20 cellular contexts compared by ENCODE assay signal in genomic region chr7:135690566-135690965, GRCh38. TPM values are rescaled to one million over a fixed set of nuclear protein-coding genes. Genes with fewer than 3 reads are reported as not detected.
DNase-seq lines count a peak whose midpoint lies in the region; ATAC-seq and TF ChIP-seq lines count a peak whose summit lies in the region.
"Had no signal": no experiment of that assay in that cellular context is flagged by ENCODE, and none has a peak within 500 bp of the region (broad histone marks: within the 10 kb centered on the region; RNA-seq: fewer than 3 reads in every experiment).

No MANE protein-coding gene starts in this region.

- H3K14ac ChIP-seq in IMR-90 (replicated peaks; ENCODE audit: low read depth, low read length) = peak overlapping the region; percentile 85; the same call in 1 of the 2 replicates

- TF ChIP-seq CTCF in IMR-90 (conservative IDR thresholded peaks at IDR 0.05; ENCODE audit: low read depth, low read length) (no peak), brain microvascular endothelial cell (IDR thresholded peaks at IDR 0.05; ENCODE audit: low read depth, low read length, missing control alignments) (no peak), esophagus muscularis mucosa (IDR thresholded peaks at IDR 0.05) (no peak), breast epithelium (IDR thresholded peaks at IDR 0.05) (no peak)

- in situ Hi-C loops in IMR-90 (cut with MboI; ENCODE audit: low sequenced_read_pairs) (no loop called here), brain microvascular endothelial cell (cut with HindIII; ENCODE audit: low pct_ligation_motif_present, low sequenced_read_pairs) (no loop called here)

- DNase-seq in IMR-90 = peak; percentile 72
- DNase-seq in brain microvascular endothelial cell = peak; percentile 34
- peak; percentile 61 for DNase-seq in kidney tubule cell (ENCODE audit: low spot score)
- DNase-seq in esophagus muscularis mucosa (ENCODE audit: extremely low spot score) = no peak
- no peak for DNase-seq in caudate nucleus (lab: John Stamatoyannopoulos, UW)
- no peak for DNase-seq in breast epithelium (ENCODE audit: low spot score in 2 of 2)
- DNase-seq: activated CD4-positive, alpha-beta memory T cell treated with anti-CD3 and anti-CD28 coated beads for 36 hours; activated T-cell treated with anti-CD3 and anti-CD28 coated beads, Interleukin-2, amount 50 U/mL, for 4 hours; central memory CD4-positive, alpha-beta T cell; DMS153; endodermal cell; H7; NCI-H146; stimulated activated CD4-positive, alpha-beta T cell treated with anti-CD3 and anti-CD28 coated beads, Interleukin-4, amount 100 ng/mL, for 24 hours; thyroid gland had no signal

- no peak overlapping the region for H3K27ac Mint-ChIP-seq in stimulated activated memory B cell treated with anti-CD40 and anti-IgM and Interleukin-4, amounts not matched to agents 10 μg/mL and 1 μg/mL and 100 μg/mL, for 72 hours
- H3K27ac Mint-ChIP-seq: activated CD4-positive, alpha-beta memory T cell treated with anti-CD3 and anti-CD28 coated beads for 36 hours; activated naive CD4-positive, alpha-beta T cell treated with anti-CD3 and anti-CD28 coated beads, Interleukin-2, amount 50 U/mL, for 72 hours; endodermal cell had no signal

- peak overlapping the region; percentile 55; the same call in 1 of the 2 replicates for H3K4ac ChIP-seq in IMR-90 (ENCODE audit: low read depth, low read length)

- POLR2A ChIA-PET in IMR-90 (lab: Charles Lee; ENCODE audit: unreplicated experiment) = no interaction called here

- no peak overlapping the region for H3K4me3 Mint-ChIP-seq in stimulated activated memory B cell treated with anti-CD40 and anti-IgM and Interleukin-4, amounts not matched to agents 10 μg/mL and 1 μg/mL and 100 μg/mL, for 72 hours
- H3K4me3 Mint-ChIP-seq: activated CD4-positive, alpha-beta memory T cell treated with anti-CD3 and anti-CD28 coated beads for 36 hours; activated T-cell treated with anti-CD3 and anti-CD28 coated beads, Interleukin-2, amount 50 U/mL, for 4 hours; endodermal cell had no signal

- H3K9me3 ChIP-seq in IMR-90 (ENCODE audit: control insufficient read depth, insufficient read depth, low read length) (no peaks in the 10 kb centered on the region), esophagus muscularis mucosa (no peaks in the 10 kb centered on the region), breast epithelium (no peaks in the 10 kb centered on the region)
- H3K9me3 ChIP-seq: gastroesophageal sphincter, thyroid gland had no signal

- H2AK9ac ChIP-seq in IMR-90 (replicated peaks; ENCODE audit: low read depth, low read length, poor library complexity) = peak overlapping the region; percentile 93

- no peaks in the 10 kb centered on the region for H4K20me1 ChIP-seq in IMR-90 (ENCODE audit: insufficient read depth, low read length)

- H3K27ac ChIP-seq in IMR-90 (ENCODE audit: insufficient read depth, low read length) (no peak overlapping the region), brain microvascular endothelial cell (peak overlapping the region; percentile 22), esophagus muscularis mucosa (replicated peaks in 1 of 4) (no peak overlapping the region), caudate nucleus (ENCODE audit: low read depth, low read length) (no peak overlapping the region), breast epithelium (no peak overlapping the region)
- H3K27ac ChIP-seq: C4-2B, gastroesophageal sphincter, thyroid gland had no signal

- ATAC-seq in IMR-90 (ENCODE audit: low read depth) = peak; percentile 72
- no peak for ATAC-seq in stimulated activated memory B cell treated with anti-CD40 and anti-IgM and Interleukin-4, amounts not matched to agents 10 μg/mL and 1 μg/mL and 100 μg/mL, for 72 hours
- ATAC-seq: activated naive CD4-positive, alpha-beta T cell treated with anti-CD3 and anti-CD28 coated beads, Interleukin-2, amount 50 U/mL, for 72 hours; activated T-cell treated with anti-CD3 and anti-CD28 coated beads, Interleukin-2, amount 50 U/mL, for 4 hours; gastroesophageal sphincter had no signal

- H2BK120ac ChIP-seq in IMR-90 (ENCODE audit: low read depth, low read length) = peak overlapping the region; percentile 71

- dilution Hi-C loops in IMR-90 (cut with HindIII; ENCODE audit: low sequenced_read_pairs, unreplicated experiment) = no loop called here

- CTCF ChIA-PET in IMR-90 (lab: Yijun Ruan, JAX) = interaction anchor here (0.6 to 0.7 kb wide), 2 partner anchors 28 to 109 kb away, joined by 3 to 4 read pairs; partner anchors contain the start of gene STMP1

- H2BK15ac ChIP-seq in IMR-90 (ENCODE audit: low read depth, low read length) = peak overlapping the region; percentile 88; the same call in 1 of the 3 replicates

- 83% methylated on average over 1 of the region's 3 CpGs; no CpG with 5 or more reads in 1 of the 2 experiments for WGBS in IMR-90 (ENCODE audit: extremely low coverage in 2 of 2, insufficient read length in 1 of 2), 2 experiments
- 100% methylated on average over 3 of the region's 3 CpGs for WGBS in esophagus muscularis mucosa

- no peaks in the 10 kb centered on the region for H3K4me1 Mint-ChIP-seq in stimulated activated memory B cell treated with anti-CD40 and anti-IgM and Interleukin-4, amounts not matched to agents 10 μg/mL and 1 μg/mL and 100 μg/mL, for 72 hours
- H3K4me1 Mint-ChIP-seq: endodermal cell had no signal

- H2BK20ac ChIP-seq in IMR-90 (ENCODE audit: low read depth, low read length) = 0 out of 2 replicates have a peak overlapping the region, but pooled peaks have one; percentile 62

- no peak overlapping the region for H3K4me3 ChIP-seq in IMR-90 (ENCODE audit: insufficient read depth, low read depth, low read length)
- no peak overlapping the region for H3K4me3 ChIP-seq in brain microvascular endothelial cell (ENCODE audit: low read depth, low read length)
- no peak overlapping the region for H3K4me3 ChIP-seq in esophagus muscularis mucosa
- H3K4me3 ChIP-seq in breast epithelium = no peak overlapping the region
- H3K4me3 ChIP-seq: gastroesophageal sphincter, skin epidermis, thyroid gland had no signal

- no peak for TF ChIP-seq RAD21 in IMR-90 (IDR thresholded peaks at IDR 0.05; ENCODE audit: low read length)

- TF ChIP-seq EP300 in esophagus muscularis mucosa (IDR thresholded peaks at IDR 0.05) = no peak

- intact Hi-C loops in IMR-90 (cut with micrococcal nuclease) = no loop called here
- intact Hi-C loops in esophagus muscularis mucosa (cut with DNase I) = no loop called here
- intact Hi-C loops in breast epithelium (cut with DNase I; ENCODE audit: low total_unique reads) = no loop called here

- peak overlapping the region in 1 of 2 experiments; percentile 59; a peak in 1 of 4 replicates for H4K8ac ChIP-seq in IMR-90 (ENCODE audit: low read depth in 2 of 2, low read length in 2 of 2)

- BruUV-seq in IMR-90 (replicated peaks; lab: Mats Ljungman, UMichigan) = no TSS peak

- no peak overlapping the region for H3K9ac ChIP-seq in IMR-90 (ENCODE audit: low read depth, low read length)

- peaks cover 2% of the 10 kb centered on the region for H3K36me3 ChIP-seq in IMR-90 (ENCODE audit: control insufficient read depth, insufficient read depth, low read length)
- H3K36me3 ChIP-seq in brain microvascular endothelial cell (replicated peaks) = no peaks in the 10 kb centered on the region
- peaks cover 0 to 60% (median 36%) of the 10 kb centered on the region in 4 donors for H3K36me3 ChIP-seq in esophagus muscularis mucosa
- no peaks in the 10 kb centered on the region for H3K36me3 ChIP-seq in breast epithelium

- H3K79me1 ChIP-seq in IMR-90 (ENCODE audit: low read depth in 1 of 2, low read length in 2 of 2) = peaks cover 5 to 26% of the 10 kb centered on the region in 2 experiments; a peak in 3 of 4 replicates

- peaks cover 2% of the 10 kb centered on the region for H3K4me1 ChIP-seq in IMR-90 (ENCODE audit: control insufficient read depth, insufficient read depth, low read length)
- H3K4me1 ChIP-seq in esophagus muscularis mucosa = no peaks in the 10 kb centered on the region
- no peaks in the 10 kb centered on the region for H3K4me1 ChIP-seq in breast epithelium
- H3K4me1 ChIP-seq: gastroesophageal sphincter had no signal

- no peak overlapping the region for H4K5ac ChIP-seq in IMR-90 (ENCODE audit: low read depth, low read length)

- H3K27me3 Mint-ChIP-seq in stimulated activated memory B cell treated with anti-CD40 and anti-IgM and Interleukin-4, amounts not matched to agents 10 μg/mL and 1 μg/mL and 100 μg/mL, for 72 hours = no peaks in the 10 kb centered on the region
- H3K27me3 Mint-ChIP-seq: activated CD4-positive, alpha-beta memory T cell treated with anti-CD3 and anti-CD28 coated beads for 36 hours had no signal

- peaks cover 47% of the 10 kb centered on the region for H3K36me3 Mint-ChIP-seq in stimulated activated memory B cell treated with anti-CD40 and anti-IgM and Interleukin-4, amounts not matched to agents 10 μg/mL and 1 μg/mL and 100 μg/mL, for 72 hours
- H3K36me3 Mint-ChIP-seq: activated naive CD4-positive, alpha-beta T cell treated with anti-CD3 and anti-CD28 coated beads, Interleukin-2, amount 50 U/mL, for 72 hours had no signal

- H3K27me3 ChIP-seq in IMR-90 (ENCODE audit: control insufficient read depth, insufficient read depth, low read length) (no peaks in the 10 kb centered on the region), brain microvascular endothelial cell (replicated peaks) (no peaks in the 10 kb centered on the region), esophagus muscularis mucosa (no peaks in the 10 kb centered on the region), breast epithelium (no peaks in the 10 kb centered on the region)
- H3K27me3 ChIP-seq: gastroesophageal sphincter, thyroid gland had no signal

- peak overlapping the region; percentile 24 for H2BK5ac ChIP-seq in IMR-90 (ENCODE audit: low read depth, low read length, poor library complexity, severe bottlenecking)

- H2AFZ ChIP-seq in IMR-90 (replicated peaks; ENCODE audit: low read length, poor library complexity) = peak overlapping the region; percentile 67

- no peak overlapping the region for H3K4me2 ChIP-seq in IMR-90 (ENCODE audit: low read depth, low read length)

- TF ChIP-seq POLR2A in IMR-90 (IDR thresholded peaks at IDR 0.05; ENCODE audit: low read depth, low read length) (no peak), esophagus muscularis mucosa (IDR thresholded peaks at IDR 0.05; ENCODE audit: low read depth) (no peak), breast epithelium (IDR thresholded peaks at IDR 0.05) (no peak)

- peak overlapping the region; percentile 98 for H2AK5ac ChIP-seq in IMR-90 (ENCODE audit: low read depth, low read length)

- no peak overlapping the region; the same call in 1 of the 2 replicates for H3K18ac ChIP-seq in IMR-90 (ENCODE audit: low read depth, low read length)

- no peak overlapping the region for H4K91ac ChIP-seq in IMR-90 (ENCODE audit: insufficient read depth, low read depth, low read length)

- no peak overlapping the region for H3K56ac ChIP-seq in IMR-90 (ENCODE audit: extremely low read depth, insufficient read depth, low read length)

- H3K23ac ChIP-seq in IMR-90 (ENCODE audit: low read depth, low read length) = peak overlapping the region; percentile 52

- no peaks in the 10 kb centered on the region for H3K9me3 Mint-ChIP-seq in stimulated activated memory B cell treated with anti-CD40 and anti-IgM and Interleukin-4, amounts not matched to agents 10 μg/mL and 1 μg/mL and 100 μg/mL, for 72 hours
- H3K9me3 Mint-ChIP-seq: activated CD4-positive, alpha-beta memory T cell treated with anti-CD3 and anti-CD28 coated beads for 36 hours; activated naive CD4-positive, alpha-beta T cell treated with anti-CD3 and anti-CD28 coated beads, Interleukin-2, amount 50 U/mL, for 72 hours; activated T-cell treated with anti-CD3 and anti-CD28 coated beads, Interleukin-2, amount 50 U/mL, for 4 hours; endodermal cell had no signal

- peaks cover 13% of the 10 kb centered on the region for H3K9me1 ChIP-seq in IMR-90 (ENCODE audit: insufficient read depth, low read length)

RNA-seq across cellular contexts. Expression of gene STMP1, which starts 28.3 kb away (rescaled TPM):
- total RNA-seq in IMR-90 (2012; rRNA removed) (6.1 and 11.9 TPM in 2 replicates), esophagus muscularis mucosa (10 to 100 TPM in 2 of 4 donors, 1 to 10 TPM in 2; 8.6 to 18.7 (median 9.7) TPM), breast epithelium (10 to 100 TPM; 13.9 to 27.2 (median 18.4) TPM)
- polyA plus RNA-seq in IMR-90 (2012; rRNA removed) = 22.5 and 28.3 TPM in 2 replicates
- polyA plus RNA-seq in IMR-90 (2012; cell fraction: cytosol; rRNA removed) = 5.2 and 13.9 TPM in 2 replicates
- 1.3 and 9.0 TPM in 2 replicates for polyA plus RNA-seq in IMR-90 (2012; cell fraction: nucleus; rRNA removed; ENCODE audit: low replicate concordance)

RNA-seq across cellular contexts. Expression of gene SLC13A4, which starts 37.4 kb away (rescaled TPM):
- 0.56 TPM in 1 of 2 replicates, not detected in the other for total RNA-seq in IMR-90 (2012; rRNA removed)
- polyA plus RNA-seq in IMR-90 (2012; rRNA removed) = 0.10 TPM in 1 of 2 replicates, not detected in the other
- 0.12 and 0.23 TPM in 2 replicates for polyA plus RNA-seq in IMR-90 (2012; cell fraction: cytosol; rRNA removed)
- polyA plus RNA-seq in IMR-90 (2012; cell fraction: nucleus; rRNA removed; ENCODE audit: low replicate concordance) = 0.16 and 0.32 TPM in 2 replicates
- not detected for total RNA-seq in esophagus muscularis mucosa
- total RNA-seq in breast epithelium = under 1 TPM in 2 of 3 donors, not detected in 1; 0.29 to 0.32 TPM
- total RNA-seq: activated CD4-positive, alpha-beta memory T cell treated with anti-CD3 and anti-CD28 coated beads for 36 hours; activated naive CD4-positive, alpha-beta T cell treated with anti-CD3 and anti-CD28 coated beads, Interleukin-2, amount 50 U/mL, for 72 hours; activated T-cell treated with anti-CD3 and anti-CD28 coated beads, Interleukin-2, amount 50 U/mL, for 4 hours had no signal

RNA-seq across cellular contexts. Expression of gene FAM180A, which starts 58.0 kb away (rescaled TPM):
- total RNA-seq in IMR-90 (2012; rRNA removed) (1.3 and 1.4 TPM in 2 replicates), esophagus muscularis mucosa (1 to 10 TPM in 3 of 4 donors, under 1 TPM in 1; 0.83 to 9.4 (median 1.7) TPM), breast epithelium (10 to 100 TPM in 1 of 3 donors, 1 to 10 TPM in 2; 5.2 to 11.9 (median 9.1) TPM)
- 2.0 and 2.2 TPM in 2 replicates for polyA plus RNA-seq in IMR-90 (2012; rRNA removed)
- 0.35 and 1.9 TPM in 2 replicates for polyA plus RNA-seq in IMR-90 (2012; cell fraction: cytosol; rRNA removed)
- 0.73 and 1.5 TPM in 2 replicates for polyA plus RNA-seq in IMR-90 (2012; cell fraction: nucleus; rRNA removed; ENCODE audit: low replicate concordance)
- total RNA-seq: activated CD4-positive, alpha-beta memory T cell treated with anti-CD3 and anti-CD28 coated beads for 36 hours; activated naive CD4-positive, alpha-beta T cell treated with anti-CD3 and anti-CD28 coated beads, Interleukin-2, amount 50 U/mL, for 72 hours; activated T-cell treated with anti-CD3 and anti-CD28 coated beads, Interleukin-2, amount 50 U/mL, for 4 hours; endodermal cell; H7 had no signal

Comparison
In these comparisons a context has a peak if more than half of its experiments do, and no peak if none do; other contexts are left out.
1. DNase-seq: peak in IMR-90 (single experiment), brain microvascular endothelial cell (single experiment) and kidney tubule cell (single experiment); none in esophagus muscularis mucosa (single experiment), caudate nucleus (0 of 61) and breast epithelium (0 of 2).